Comparison of ENCODE assay signal across 17 cellular contexts in genomic region chr2:37730037-37730813, GRCh38.
"Had no signal": no experiment of that assay in that cellular context is flagged by ENCODE, and none has a peak within 500 bp of the region (broad histone marks: within the 10 kb centered on the region; RNA-seq: fewer than 3 reads in every experiment).

No MANE protein-coding gene starts in this region.

- H3K4me1 ChIP-seq: spleen had no signal

- H3K4me1 Mint-ChIP-seq: central memory CD8-positive, alpha-beta T cell; naive B cell had no signal

- H3K27ac ChIP-seq: ovary, sigmoid colon, spleen had no signal

- H3K9me3 ChIP-seq: ovary, sigmoid colon had no signal

- H3K36me3 ChIP-seq: ovary, sigmoid colon, spleen had no signal

- H3K27me3 Mint-ChIP-seq: activated naive CD4-positive, alpha-beta T cell treated with anti-CD3 and anti-CD28 coated beads, Interleukin-2, amount 50 U/mL, for 24 hours; brain; central memory CD8-positive, alpha-beta T cell had no signal

- H3K9me3 Mint-ChIP-seq: activated naive CD4-positive, alpha-beta T cell treated with anti-CD3 and anti-CD28 coated beads, Interleukin-2, amount 50 U/mL, for 24 hours; central memory CD8-positive, alpha-beta T cell had no signal

- H3K36me3 Mint-ChIP-seq: activated naive CD4-positive, alpha-beta T cell treated with anti-CD3 and anti-CD28 coated beads, Interleukin-2, amount 50 U/mL, for 24 hours; brain; naive B cell had no signal

- DNase-seq: activated CD4-positive, alpha-beta T cell treated with anti-CD3 and anti-CD28 coated beads for 4 hours; activated CD8-positive, alpha-beta memory T cell treated with anti-CD3 and anti-CD28 coated beads, Interleukin-2, amount 50 U/mL, for 48 hours; activated effector memory CD4-positive, alpha-beta T cell treated with Interleukin-2 at 50 U/mL for 16 hours; cortex of kidney; effector CD4-positive, alpha-beta T cell; foreskin melanocyte; left colon; naive B cell; ovary; sigmoid colon; spleen; T-helper 1 cell had no signal

- H3K4me3 Mint-ChIP-seq: activated naive CD4-positive, alpha-beta T cell treated with anti-CD3 and anti-CD28 coated beads, Interleukin-2, amount 50 U/mL, for 24 hours; brain; central memory CD8-positive, alpha-beta T cell; naive B cell had no signal

- FAIRE-seq: endothelial cell of umbilical vein, urothelium cell line had no signal

- H3K27ac Mint-ChIP-seq: activated naive CD4-positive, alpha-beta T cell treated with anti-CD3 and anti-CD28 coated beads, Interleukin-2, amount 50 U/mL, for 24 hours; brain; naive B cell had no signal

- H3K27me3 ChIP-seq: ovary, sigmoid colon, spleen had no signal

- H3K4me3 ChIP-seq: ovary, sigmoid colon, spleen had no signal
